Comparison of ENCODE assay signal across 18 cellular contexts in the genomic region with DNA sequence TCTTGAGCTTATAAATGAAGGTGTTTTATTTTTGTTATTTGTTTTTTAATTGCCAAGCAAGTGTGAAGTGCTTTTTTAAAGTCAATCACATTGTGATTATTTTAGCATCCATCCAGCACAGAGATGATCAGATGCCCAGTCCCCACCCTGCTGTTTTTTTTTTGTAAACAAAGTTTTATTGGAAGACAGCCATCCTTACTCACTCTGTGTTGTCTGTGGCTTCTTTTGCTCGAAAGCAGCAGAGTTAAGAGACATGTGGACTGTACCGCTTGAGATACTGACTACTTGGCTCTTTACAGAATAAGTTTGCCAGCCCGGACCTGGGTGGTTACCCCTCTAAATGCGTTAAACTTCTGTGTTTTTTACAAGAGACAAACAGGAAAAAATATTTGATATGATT. TPM values are rescaled to one million over a fixed set of nuclear protein-coding genes. Genes with fewer than 3 reads are reported as not detected.
DNase-seq lines count a peak whose midpoint lies in the region; TF ChIP-seq lines count a peak whose summit lies in the region.
"Had no signal": no experiment of that assay in that cellular context is flagged by ENCODE, and none has a peak within 500 bp of the region (broad histone marks: within the 10 kb centered on the region; RNA-seq: fewer than 3 reads in every experiment).

No MANE protein-coding gene starts in this region.

- no peaks in the 10 kb centered on the region for H3K79me2 ChIP-seq in GM23248 (ENCODE audit: insufficient read depth)

- DNase-seq in AG10803 (ENCODE audit: low read depth) (peak; percentile 62), GM23248 (peak; percentile 84), astrocyte of the cerebellum (ENCODE audit: low read depth) (peak; percentile 34), iris pigment epithelial cell (ENCODE audit: low read depth) (peak; percentile 75), kidney tubule cell (ENCODE audit: low spot score) (no peak), ACHN (no peak)
- no peak for DNase-seq in activated T-helper 2 cell treated with anti-CD3 and anti-CD28 coated beads, Interferon-gamma antibody, Interleukin-2, Interleukin-4, amounts not matched to agents 10 μg/mL and 5 μg/mL and 100 μg/mL, durations not matched to agents 14 hours and 24 hours and 36 hours (ENCODE audit: low spot score)
- DNase-seq: activated CD4-positive, alpha-beta T cell treated with anti-CD3 and anti-CD28 coated beads for 1 hour; anterior cingulate cortex; colonic mucosa; DMS79; head of caudate nucleus; NCI-H187 treated with DMSO at 0.1 percent for 48 hours; NCI-H524; T-helper 9 cell had no signal

- H3K27ac Mint-ChIP-seq in activated T-helper 2 cell treated with anti-CD3 and anti-CD28 coated beads, Interferon-gamma antibody, Interleukin-2, Interleukin-4, amounts not matched to agents 10 μg/mL and 5 μg/mL and 100 μg/mL, durations not matched to agents 14 hours and 24 hours and 36 hours, result no peak overlapping the region
- H3K27ac Mint-ChIP-seq: natural killer cell treated with Interleukin-12 subunit alpha and Interleukin-12 subunit beta and Interleukin-15 and Interleukin-18, amount 100 ng/mL, for 72 hours had no signal

- peaks cover 8% of the 10 kb centered on the region for H3K4me1 Mint-ChIP-seq in activated T-helper 2 cell treated with anti-CD3 and anti-CD28 coated beads, Interferon-gamma antibody, Interleukin-2, Interleukin-4, amounts not matched to agents 10 μg/mL and 5 μg/mL and 100 μg/mL, durations not matched to agents 14 hours and 24 hours and 36 hours (ENCODE audit: low read depth)

- H3K4me3 ChIP-seq in AG10803 (ENCODE audit: low read length) (no peak overlapping the region), GM23248 (no peak overlapping the region), astrocyte of the cerebellum (ENCODE audit: low read depth, low read length) (no peak overlapping the region)
- H3K4me3 ChIP-seq: colonic mucosa, prostate gland had no signal

- peaks cover 8% of the 10 kb centered on the region; the same call in 1 of the 2 replicates for H3K36me3 ChIP-seq in GM23248 (ENCODE audit: low read depth)
- H3K36me3 ChIP-seq: colonic mucosa, prostate gland had no signal

- no peaks in the 10 kb centered on the region for H3K27me3 Mint-ChIP-seq in activated T-helper 2 cell treated with anti-CD3 and anti-CD28 coated beads, Interferon-gamma antibody, Interleukin-2, Interleukin-4, amounts not matched to agents 10 μg/mL and 5 μg/mL and 100 μg/mL, durations not matched to agents 14 hours and 24 hours and 36 hours (ENCODE audit: low read depth)
- H3K27me3 Mint-ChIP-seq: natural killer cell treated with Interleukin-12 subunit alpha and Interleukin-12 subunit beta and Interleukin-15 and Interleukin-18, amount 100 ng/mL, for 72 hours had no signal

- H3F3A ChIP-seq in GM23248 (ENCODE audit: insufficient read depth), result peaks cover 42% of the 10 kb centered on the region

- no peaks in the 10 kb centered on the region for H4K20me1 ChIP-seq in GM23248 (ENCODE audit: insufficient read depth)

- TF ChIP-seq CTCF in AG10803 (conservative IDR thresholded peaks at IDR 0.05; ENCODE audit: low read length) (no peak), astrocyte of the cerebellum (IDR thresholded peaks at IDR 0.05; ENCODE audit: low read depth, low read length, missing control alignments) (no peak)

- WGBS in GM23248 (ENCODE audit: low coverage in 1 of 2, low lambda C conversion rate in 2 of 2, missing lambda C conversion rate in 2 of 2), 2 experiments, result 10 to 16% methylated on average over 4 of the region's 4 CpGs

- no peak overlapping the region for H2AFZ ChIP-seq in GM23248

- H3K36me3 Mint-ChIP-seq in activated T-helper 2 cell treated with anti-CD3 and anti-CD28 coated beads, Interferon-gamma antibody, Interleukin-2, Interleukin-4, amounts not matched to agents 10 μg/mL and 5 μg/mL and 100 μg/mL, durations not matched to agents 14 hours and 24 hours and 36 hours (ENCODE audit: low read depth), result peaks cover 80% of the 10 kb centered on the region
- H3K36me3 Mint-ChIP-seq: natural killer cell treated with Interleukin-12 subunit alpha and Interleukin-12 subunit beta and Interleukin-15 and Interleukin-18, amount 100 ng/mL, for 72 hours had no signal

- no peaks in the 10 kb centered on the region for H3K9me3 Mint-ChIP-seq in activated T-helper 2 cell treated with anti-CD3 and anti-CD28 coated beads, Interferon-gamma antibody, Interleukin-2, Interleukin-4, amounts not matched to agents 10 μg/mL and 5 μg/mL and 100 μg/mL, durations not matched to agents 14 hours and 24 hours and 36 hours
- H3K9me3 Mint-ChIP-seq: natural killer cell treated with Interleukin-12 subunit alpha and Interleukin-12 subunit beta and Interleukin-15 and Interleukin-18, amount 100 ng/mL, for 72 hours had no signal

- no peaks in the 10 kb centered on the region for H3K27me3 ChIP-seq in GM23248 (replicated peaks; ENCODE audit: insufficient read depth)
- H3K27me3 ChIP-seq: colonic mucosa had no signal

- no peak overlapping the region for H3K27ac ChIP-seq in GM23248
- H3K27ac ChIP-seq: C4-2B, colonic mucosa, prostate gland had no signal

- H3K9me2 ChIP-seq in GM23248 (ENCODE audit: insufficient read depth), result no peaks in the 10 kb centered on the region

- H3K4me1 ChIP-seq in GM23248 (ENCODE audit: insufficient read depth), result peaks cover 10% of the 10 kb centered on the region
- H3K4me1 ChIP-seq: colonic mucosa, prostate gland had no signal

- no peak overlapping the region for H3K4me2 ChIP-seq in GM23248 (ENCODE audit: unreplicated experiment)

- intact Hi-C loops in activated T-helper 2 cell treated with anti-CD3 and anti-CD28 coated beads, Interferon-gamma antibody, Interleukin-2, Interleukin-4, amounts not matched to agents 10 μg/mL and 5 μg/mL and 100 μg/mL, durations not matched to agents 14 hours and 24 hours and 36 hours (cut with micrococcal nuclease), result no loop called here

- no peak overlapping the region for H3K9ac ChIP-seq in GM23248

- no peak overlapping the region for H3K4me3 Mint-ChIP-seq in activated T-helper 2 cell treated with anti-CD3 and anti-CD28 coated beads, Interferon-gamma antibody, Interleukin-2, Interleukin-4, amounts not matched to agents 10 μg/mL and 5 μg/mL and 100 μg/mL, durations not matched to agents 14 hours and 24 hours and 36 hours (ENCODE audit: low read depth)
- H3K4me3 Mint-ChIP-seq: natural killer cell treated with Interleukin-12 subunit alpha and Interleukin-12 subunit beta and Interleukin-15 and Interleukin-18, amount 100 ng/mL, for 72 hours had no signal

- in situ Hi-C loops in GM23248 (cut with MboI), result no loop called here
- in situ Hi-C loops in astrocyte of the cerebellum (cut with HindIII; ENCODE audit: low sequenced_read_pairs), result no loop called here
- in situ Hi-C loops in ACHN (cut with HindIII; ENCODE audit: low pct_ligation_motif_present, low pct_unique_long_range_greater_than_20kb, low sequenced_read_pairs), result no loop called here

- no peaks in the 10 kb centered on the region for H3K9me3 ChIP-seq in GM23248 (ENCODE audit: low read depth)
- H3K9me3 ChIP-seq: colonic mucosa, prostate gland had no signal

RNA-seq across cellular contexts. Expression of a gene that starts 30.9 kb away (rescaled TPM):
- not detected in 2 replicates for total RNA-seq in GM23248 (2014; rRNA removed; shearing (Covaris generic))
- polyA plus RNA-seq in GM23248 (2016; fragmentation: Nextera tagmentation; extraction: Ambion mirVana), result not detected in 2 replicates
- total RNA-seq in activated T-helper 2 cell treated with anti-CD3 and anti-CD28 coated beads, Interferon-gamma antibody, Interleukin-2, Interleukin-4, amounts not matched to agents 10 μg/mL and 5 μg/mL and 100 μg/mL, durations not matched to agents 14 hours and 24 hours and 36 hours, result 0.44 and 0.55 TPM in 2 replicates

Comparison
In these comparisons a context has a peak if more than half of its experiments do, and no peak if none do; other contexts are left out.
1. DNase-seq: peak in AG10803 (single experiment), GM23248 (single experiment), astrocyte of the cerebellum (single experiment) and iris pigment epithelial cell (single experiment); none in activated T-helper 2 cell treated with anti-CD3 and anti-CD28 coated beads, Interferon-gamma antibody, Interleukin-2, Interleukin-4, amounts not matched to agents 10 μg/mL and 5 μg/mL and 100 μg/mL, durations not matched to agents 14 hours and 24 hours and 36 hours (single experiment), kidney tubule cell (single experiment) and ACHN (single experiment).